ENCODE assay signal across 18 cellular contexts in genomic region chr11:68479390-68479789, GRCh38. TPM values are rescaled to one million over a fixed set of nuclear protein-coding genes. Genes with fewer than 3 reads are reported as not detected.
DNase-seq lines count a peak whose midpoint lies in the region; ATAC-seq and TF ChIP-seq lines count a peak whose summit lies in the region.
"Had no signal": no experiment of that assay in that cellular context is flagged by ENCODE, and none has a peak within 500 bp of the region (broad histone marks: within the 10 kb centered on the region; RNA-seq: fewer than 3 reads in every experiment).

No MANE protein-coding gene starts in this region.

- DNase-seq in natural killer cell, result no peak
- no peak for DNase-seq in natural killer cell treated with Interleukin-12 subunit alpha and Interleukin-12 subunit beta and Interleukin-15 and Interleukin-18, amount 100 ng/mL, for 72 hours (ENCODE audit: low spot score)
- no peak for DNase-seq in T-helper 17 cell
- no peak for DNase-seq in naive thymus-derived CD4-positive, alpha-beta T cell
- no peak for DNase-seq in DMS153 (lab: John Stamatoyannopoulos, UW)
- no peak for DNase-seq in NOMO-1 (lab: John Stamatoyannopoulos, UW; ENCODE audit: unreplicated experiment in 2 of 2)
- DNase-seq: CD8-positive, alpha-beta memory T cell; EL; GF-D8; MG63; NCI-H1417; NCI-H187; NCI-H446; NCI-H526; OCI-M1 had no signal

- H3K4me3 ChIP-seq in naive thymus-derived CD4-positive, alpha-beta T cell (ENCODE audit: low read length), result no peak overlapping the region
- H3K4me3 ChIP-seq: MG63, SJSA1 had no signal

- H3K27ac ChIP-seq in naive thymus-derived CD4-positive, alpha-beta T cell (ENCODE audit: low read depth, low read length), result no peak overlapping the region
- H3K27ac ChIP-seq: SJSA1 had no signal

- H3K36me3 Mint-ChIP-seq in natural killer cell (no peaks in the 10 kb centered on the region), T-helper 17 cell (ENCODE audit: low read depth) (no peaks in the 10 kb centered on the region)
- H3K36me3 Mint-ChIP-seq in natural killer cell treated with Interleukin-12 subunit alpha and Interleukin-12 subunit beta and Interleukin-15 and Interleukin-18, amount 100 ng/mL, for 72 hours, result no peaks in the 10 kb centered on the region
- peaks cover 0 to 44% (median 28%) of the 10 kb centered on the region in 5 donors for H3K36me3 Mint-ChIP-seq in naive thymus-derived CD4-positive, alpha-beta T cell

- intact Hi-C loops in natural killer cell (cut with micrococcal nuclease), result no loop called here
- intact Hi-C loops in naive thymus-derived CD4-positive, alpha-beta T cell (cut with micrococcal nuclease), result no loop called here

- peaks cover 28 to 32% of the 10 kb centered on the region in 2 donors for H3K4me1 ChIP-seq in naive thymus-derived CD4-positive, alpha-beta T cell (ENCODE audit: control insufficient read depth in 2 of 2, insufficient read depth in 2 of 2, low read length in 2 of 2)
- H3K4me1 ChIP-seq: SJSA1 had no signal

- no peaks in the 10 kb centered on the region for H3K27me3 ChIP-seq in naive thymus-derived CD4-positive, alpha-beta T cell (ENCODE audit: control insufficient read depth in 2 of 2, insufficient read depth in 2 of 2, low read length in 2 of 2)
- H3K27me3 ChIP-seq: MG63, SJSA1 had no signal

- no peaks in the 10 kb centered on the region for H3K27me3 Mint-ChIP-seq in natural killer cell (ENCODE audit: low read depth in 2 of 2)
- H3K27me3 Mint-ChIP-seq in natural killer cell treated with Interleukin-12 subunit alpha and Interleukin-12 subunit beta and Interleukin-15 and Interleukin-18, amount 100 ng/mL, for 72 hours, result no peaks in the 10 kb centered on the region
- no peaks in the 10 kb centered on the region for H3K27me3 Mint-ChIP-seq in T-helper 17 cell
- no peaks in the 10 kb centered on the region for H3K27me3 Mint-ChIP-seq in naive thymus-derived CD4-positive, alpha-beta T cell
- H3K27me3 Mint-ChIP-seq: CD8-positive, alpha-beta memory T cell had no signal

- no peaks in the 10 kb centered on the region for H3K9me3 ChIP-seq in T-helper 17 cell (ENCODE audit: control insufficient read depth, low read length, poor library complexity, severe bottlenecking)
- H3K9me3 ChIP-seq in naive thymus-derived CD4-positive, alpha-beta T cell (ENCODE audit: control insufficient read depth in 2 of 3, low read length in 3 of 3), result no peaks in the 10 kb centered on the region
- H3K9me3 ChIP-seq: SJSA1 had no signal

- ATAC-seq in natural killer cell, result no peak
- no peak for ATAC-seq in natural killer cell treated with Interleukin-12 subunit alpha and Interleukin-12 subunit beta and Interleukin-15 and Interleukin-18, amount 100 ng/mL, for 72 hours
- ATAC-seq in T-helper 17 cell, result no peak
- no peak for ATAC-seq in naive thymus-derived CD4-positive, alpha-beta T cell
- no peak for ATAC-seq in HG02852 (IDR thresholded peaks at IDR 0.05; ENCODE audit: unreplicated experiment)
- ATAC-seq: Right ventricle myocardium inferior had no signal

- peaks cover 60 to 73% of the 10 kb centered on the region in 2 donors for H3K4me1 Mint-ChIP-seq in natural killer cell
- H3K4me1 Mint-ChIP-seq in natural killer cell treated with Interleukin-12 subunit alpha and Interleukin-12 subunit beta and Interleukin-15 and Interleukin-18, amount 100 ng/mL, for 72 hours (ENCODE audit: low read depth in 2 of 2), result peaks cover 54 to 58% of the 10 kb centered on the region in 2 donors
- H3K4me1 Mint-ChIP-seq in T-helper 17 cell, result peaks cover 36% of the 10 kb centered on the region
- peaks cover 44 to 83% (median 73%) of the 10 kb centered on the region in 7 donors for H3K4me1 Mint-ChIP-seq in naive thymus-derived CD4-positive, alpha-beta T cell

- POLR2A ChIA-PET in naive thymus-derived CD4-positive, alpha-beta T cell (lab: Charles Lee), result interaction anchor here (0.7 kb wide), 2 partner anchors 12 to 359 kb away, joined by 3 to 4 read pairs; no protein-coding TSS in a partner anchor

- H3K9me3 Mint-ChIP-seq in natural killer cell, result no peaks in the 10 kb centered on the region
- no peaks in the 10 kb centered on the region for H3K9me3 Mint-ChIP-seq in natural killer cell treated with Interleukin-12 subunit alpha and Interleukin-12 subunit beta and Interleukin-15 and Interleukin-18, amount 100 ng/mL, for 72 hours
- H3K9me3 Mint-ChIP-seq in naive thymus-derived CD4-positive, alpha-beta T cell, result peaks cover 0 to 8% (median 0%) of the 10 kb centered on the region in 11 donors
- H3K9me3 Mint-ChIP-seq: CD8-positive, alpha-beta memory T cell had no signal

- H3K27ac Mint-ChIP-seq in natural killer cell (peak overlapping the region; percentile 19 to 24), T-helper 17 cell (no peak overlapping the region)
- H3K27ac Mint-ChIP-seq in natural killer cell treated with Interleukin-12 subunit alpha and Interleukin-12 subunit beta and Interleukin-15 and Interleukin-18, amount 100 ng/mL, for 72 hours, result peak overlapping the region in 1 of 2 donors; percentile 30
- H3K27ac Mint-ChIP-seq in naive thymus-derived CD4-positive, alpha-beta T cell, result peak overlapping the region in 2 of 9 donors; percentile 17 to 43

- CTCF ChIA-PET in naive thymus-derived CD4-positive, alpha-beta T cell (lab: Charles Lee), result no interaction called here

- no peak overlapping the region for H3K4me3 Mint-ChIP-seq in natural killer cell
- H3K4me3 Mint-ChIP-seq in natural killer cell treated with Interleukin-12 subunit alpha and Interleukin-12 subunit beta and Interleukin-15 and Interleukin-18, amount 100 ng/mL, for 72 hours, result no peak overlapping the region
- peak overlapping the region; percentile 7 for H3K4me3 Mint-ChIP-seq in T-helper 17 cell
- peak overlapping the region in 9 of 10 donors; percentile 1 to 75 (median 48) for H3K4me3 Mint-ChIP-seq in naive thymus-derived CD4-positive, alpha-beta T cell

- no peak for TF ChIP-seq CTCF in natural killer cell (IDR thresholded peaks at IDR 0.05)

- no peaks in the 10 kb centered on the region for H3K36me3 ChIP-seq in naive thymus-derived CD4-positive, alpha-beta T cell (ENCODE audit: control insufficient read depth in 2 of 3, insufficient read depth in 3 of 3, low read length in 3 of 3)

RNA-seq across cellular contexts. Expression of gene PPP6R3, which starts 18.8 kb away (rescaled TPM):
- total RNA-seq in natural killer cell (100 to 1,000 TPM; 148 to 176 (median 149) TPM), T-helper 17 cell (100 to 1,000 TPM; 134 to 136 TPM)
- total RNA-seq in natural killer cell treated with Interleukin-12 subunit alpha and Interleukin-12 subunit beta and Interleukin-15 and Interleukin-18, amount 100 ng/mL, for 72 hours, result 100 to 1,000 TPM; 188 to 189 TPM
- total RNA-seq in naive thymus-derived CD4-positive, alpha-beta T cell, result 100 to 1,000 TPM; 112 to 159 (median 138) TPM
- 10 to 100 TPM; 43.5 to 51.8 TPM for polyA plus RNA-seq in naive thymus-derived CD4-positive, alpha-beta T cell

Comparison
In these comparisons a context has a peak if more than half of its experiments do, and no peak if none do; other contexts are left out.
1. H3K4me3 Mint-ChIP-seq: peak in T-helper 17 cell (single experiment) and naive thymus-derived CD4-positive, alpha-beta T cell (9 of 10); none in natural killer cell (single experiment) and natural killer cell treated with Interleukin-12 subunit alpha and Interleukin-12 subunit beta and Interleukin-15 and Interleukin-18, amount 100 ng/mL, for 72 hours (single experiment).